In genomic region chr6:7727150-7727950, GRCh38 we compare ENCODE assay signal across 8 cellular contexts. TPM values are rescaled to one million over a fixed set of nuclear protein-coding genes. Genes with fewer than 3 reads are reported as not detected.
DNase-seq lines count a peak whose midpoint lies in the region; ATAC-seq and TF ChIP-seq lines count a peak whose summit lies in the region.

No MANE protein-coding gene starts in this region.

- H3F3A ChIP-seq in OCI-LY1 (ENCODE audit: insufficient read depth, low read length) (no peaks in the 10 kb centered on the region), neural cell (ENCODE audit: insufficient read depth, low read length, poor library complexity, severe bottlenecking) (no peaks in the 10 kb centered on the region)

- no peak overlapping the region for H2AFZ ChIP-seq in OCI-LY1 (ENCODE audit: low read length)
- H2AFZ ChIP-seq in neural cell (ENCODE audit: low read depth, low read length): peak overlapping the region; percentile 11

- H3K36me3 ChIP-seq in OCI-LY1 (ENCODE audit: insufficient read depth, low read length) (no peaks in the 10 kb centered on the region), endodermal cell (ENCODE audit: control insufficient read depth, insufficient read depth, low read length) (no peaks in the 10 kb centered on the region), neural cell (ENCODE audit: insufficient read depth, low read length) (no peaks in the 10 kb centered on the region)

- H3K9me3 ChIP-seq in OCI-LY1 (ENCODE audit: low read length) (no peaks in the 10 kb centered on the region), endodermal cell (ENCODE audit: control insufficient read depth, low read length) (no peaks in the 10 kb centered on the region), neural cell (ENCODE audit: low read length) (no peaks in the 10 kb centered on the region)

- CTCF ChIA-PET in activated naive CD4-positive, alpha-beta T cell treated with anti-CD3 and anti-CD28 coated beads, Interleukin-2, amount 10 ng/mL, durations not matched to agents 7 days and 5 days (lab: Charles Lee): interaction anchor here (1.2 to 1.7 kb wide), 3 partner anchors 332 to 337 kb away, joined by 3 to 4 read pairs (median 4); partner anchors contain the start of gene BLOC1S5

- H3K4me3 Mint-ChIP-seq in activated naive CD4-positive, alpha-beta T cell treated with anti-CD3 and anti-CD28 coated beads, Interleukin-2, amount 10 ng/mL, durations not matched to agents 7 days and 5 days: peak overlapping the region; percentile 50
- peak overlapping the region; percentile 51 for H3K4me3 Mint-ChIP-seq in endodermal cell

- no peak for ATAC-seq in HG02885 (IDR thresholded peaks at IDR 0.05; ENCODE audit: poor library complexity, unreplicated experiment)

- no peaks in the 10 kb centered on the region for H3K9me3 Mint-ChIP-seq in activated naive CD4-positive, alpha-beta T cell treated with anti-CD3 and anti-CD28 coated beads, Interleukin-2, amount 10 ng/mL, durations not matched to agents 7 days and 5 days
- H3K9me3 Mint-ChIP-seq in endodermal cell: no peaks in the 10 kb centered on the region

- TF ChIP-seq CTCF in OCI-LY1 (IDR thresholded peaks at IDR 0.05; ENCODE audit: low read length) (no peak), endodermal cell (conservative IDR thresholded peaks at IDR 0.05) (peak; percentile 22), neural cell (IDR thresholded peaks at IDR 0.05; ENCODE audit: poor library complexity, severe bottlenecking) (peak; percentile 13)

- no peak for TF ChIP-seq RAD21 in neural cell (conservative IDR thresholded peaks at IDR 0.05)

- peak; percentile 26 for DNase-seq in activated naive CD4-positive, alpha-beta T cell treated with anti-CD3 and anti-CD28 coated beads, Interleukin-2, amount 10 ng/mL, durations not matched to agents 7 days and 5 days
- no peak for DNase-seq in activated naive CD4-positive, alpha-beta T cell treated with Interleukin-2 at 50 U/mL for 16 hours
- DNase-seq in endodermal cell: peak; percentile 80
- no peak for DNase-seq in cerebellar nuclear complex (lab: John Stamatoyannopoulos, UW)
- DNase-seq in T-helper 9 cell: no peak

- peaks cover 22% of the 10 kb centered on the region for H3K4me1 ChIP-seq in OCI-LY1 (ENCODE audit: insufficient read depth, low read length, severe bottlenecking)
- no peaks in the 10 kb centered on the region for H3K4me1 ChIP-seq in endodermal cell (ENCODE audit: control insufficient read depth, insufficient read depth, low read length)

- peak overlapping the region; percentile 80 for H3K4me2 ChIP-seq in OCI-LY1 (ENCODE audit: low read length)
- peak overlapping the region; percentile 98 for H3K4me2 ChIP-seq in neural cell (ENCODE audit: low read length)

- TF ChIP-seq EP300 in neural cell (conservative IDR thresholded peaks at IDR 0.05; ENCODE audit: poor library complexity, severe bottlenecking): no peak

- peaks cover 87% of the 10 kb centered on the region for H3K27me3 Mint-ChIP-seq in activated naive CD4-positive, alpha-beta T cell treated with anti-CD3 and anti-CD28 coated beads, Interleukin-2, amount 10 ng/mL, durations not matched to agents 7 days and 5 days
- H3K27me3 Mint-ChIP-seq in endodermal cell (ENCODE audit: insufficient read depth): peaks cover 83% of the 10 kb centered on the region

- H3K4me1 Mint-ChIP-seq in activated naive CD4-positive, alpha-beta T cell treated with anti-CD3 and anti-CD28 coated beads, Interleukin-2, amount 10 ng/mL, durations not matched to agents 7 days and 5 days: peaks cover 16% of the 10 kb centered on the region
- peaks cover 30% of the 10 kb centered on the region for H3K4me1 Mint-ChIP-seq in endodermal cell

- H3K27me3 ChIP-seq in OCI-LY1 (ENCODE audit: insufficient read depth, low read length): peaks cover 16% of the 10 kb centered on the region
- H3K27me3 ChIP-seq in endodermal cell (ENCODE audit: control insufficient read depth, insufficient read depth, low read length, poor library complexity, severe bottlenecking): peaks cover 91% of the 10 kb centered on the region
- H3K27me3 ChIP-seq in neural cell (ENCODE audit: insufficient read depth, low read depth, low read length): peaks cover 71% of the 10 kb centered on the region

- H3K79me2 ChIP-seq in OCI-LY1 (ENCODE audit: insufficient read depth, low read length): no peaks in the 10 kb centered on the region
- H3K79me2 ChIP-seq in neural cell (replicated peaks; ENCODE audit: insufficient read depth, low read length): no peaks in the 10 kb centered on the region

- H3K36me3 Mint-ChIP-seq in activated naive CD4-positive, alpha-beta T cell treated with anti-CD3 and anti-CD28 coated beads, Interleukin-2, amount 10 ng/mL, durations not matched to agents 7 days and 5 days: no peaks in the 10 kb centered on the region
- no peaks in the 10 kb centered on the region for H3K36me3 Mint-ChIP-seq in endodermal cell (ENCODE audit: low read depth)

- WGBS in endodermal cell (ENCODE audit: insufficient coverage in 1 of 2, insufficient read length in 1 of 2), 2 experiments: 0% methylated on average over 29 to 86 of the region's 86 CpGs

- H3K4me3 ChIP-seq in OCI-LY1 (ENCODE audit: low read depth, low read length, poor library complexity, severe bottlenecking) (peak overlapping the region; percentile 44), endodermal cell (ENCODE audit: low read length) (peak overlapping the region; percentile 71), neural cell (ENCODE audit: low read length) (peak overlapping the region; percentile 82)

- H3K9me2 ChIP-seq in OCI-LY1 (ENCODE audit: low read depth, low read length) (no peaks in the 10 kb centered on the region), neural cell (ENCODE audit: insufficient read depth, low read length) (no peaks in the 10 kb centered on the region)

- no peak overlapping the region for H3K27ac Mint-ChIP-seq in activated naive CD4-positive, alpha-beta T cell treated with anti-CD3 and anti-CD28 coated beads, Interleukin-2, amount 10 ng/mL, durations not matched to agents 7 days and 5 days
- no peak overlapping the region for H3K27ac Mint-ChIP-seq in endodermal cell

- H3K27ac ChIP-seq in OCI-LY1 (ENCODE audit: low read depth, low read length, poor library complexity, severe bottlenecking): no peak overlapping the region
- no peak overlapping the region for H3K27ac ChIP-seq in endodermal cell (ENCODE audit: low read depth, low read length)
- no peak overlapping the region for H3K27ac ChIP-seq in neural cell (ENCODE audit: low read length)

- H4K20me1 ChIP-seq in OCI-LY1 (ENCODE audit: insufficient read depth, low read length): no peaks in the 10 kb centered on the region
- H4K20me1 ChIP-seq in neural cell (ENCODE audit: insufficient read depth): no peaks in the 10 kb centered on the region

- H3K9ac ChIP-seq in OCI-LY1 (ENCODE audit: low read length) (no peak overlapping the region), endodermal cell (ENCODE audit: extremely low read depth, low read length, poor library complexity, severe bottlenecking) (no peak overlapping the region), neural cell (ENCODE audit: low read length) (peak overlapping the region; percentile 59)

TF ChIP-seq in neural cell, 6 proteins besides CTCF, POLR2A, EP300 and RAD21:
- TF ChIP-seq SMC3 (conservative IDR thresholded peaks at IDR 0.05; ENCODE audit: poor library complexity): peak; percentile 23
- TF ChIP-seq MXI1 (conservative IDR thresholded peaks at IDR 0.05; ENCODE audit: poor library complexity, severe bottlenecking): no peak
- no peak for TF ChIP-seq REST (IDR thresholded peaks at IDR 0.05; ENCODE audit: borderline replicate concordance)
- TF ChIP-seq POLR2AphosphoS5 (IDR thresholded peaks at IDR 0.05): peak; percentile 40

RNA-seq across cellular contexts. Expression of gene BMP6, which starts 1.5 kb away (rescaled TPM):
- total RNA-seq in endodermal cell: under 1 TPM; 0.62 to 0.71 TPM
- polyA plus RNA-seq in endodermal cell (2013, experiment 1 of 2): 5.8 TPM
- 6.0 TPM for polyA plus RNA-seq in endodermal cell (2013, experiment 2 of 2)
- polyA plus RNA-seq in neural cell: 1.8 and 2.4 TPM in 2 replicates
- 3.0 and 3.4 TPM in 2 replicates for polyA minus RNA-seq in neural cell

Comparison
In these comparisons a context has a peak if more than half of its experiments do, and no peak if none do; other contexts are left out.
1. DNase-seq: peak in activated naive CD4-positive, alpha-beta T cell treated with anti-CD3 and anti-CD28 coated beads, Interleukin-2, amount 10 ng/mL, durations not matched to agents 7 days and 5 days (single experiment) and endodermal cell (single experiment); none in activated naive CD4-positive, alpha-beta T cell treated with Interleukin-2 at 50 U/mL for 16 hours (single experiment), cerebellar nuclear complex (0 of 2) and T-helper 9 cell (single experiment).
2. Peak in every context shown above with its lines, with median percentiles within 50 percentile points of each other: H3K4me3 ChIP-seq.